ENCODE assay signal across 12 cellular contexts in genomic region chr16:63617990-63618763, GRCh38.
DNase-seq lines count a peak whose midpoint lies in the region; TF ChIP-seq lines count a peak whose summit lies in the region.
"Had no signal": no experiment of that assay in that cellular context is flagged by ENCODE, and none has a peak within 500 bp of the region (broad histone marks: within the 10 kb centered on the region; RNA-seq: fewer than 3 reads in every experiment).

No MANE protein-coding gene starts in this region.

- WGBS in lower leg skin, 2 donors = 59 to 65% methylated on average over 11 of the region's 16 CpGs

- H3K4me1 ChIP-seq in A673 (ENCODE audit: insufficient read depth, low read length, poor library complexity, severe bottlenecking) = no peaks in the 10 kb centered on the region
- H3K4me1 ChIP-seq in vagina = no peaks in the 10 kb centered on the region

- TF ChIP-seq CTCF in A673 (conservative IDR thresholded peaks at IDR 0.05; ENCODE audit: low read depth, low read length) = no peak
- no peak for TF ChIP-seq CTCF in lower leg skin (IDR thresholded peaks at IDR 0.05)
- no peak for TF ChIP-seq CTCF in vagina (IDR thresholded peaks at IDR 0.05)
- no peak for TF ChIP-seq CTCF in chondrocyte (IDR thresholded peaks at IDR 0.05)

- H3K9me3 Mint-ChIP-seq in chondrocyte (ENCODE audit: low read depth) = peaks cover 6% of the 10 kb centered on the region

- H3K4me1 Mint-ChIP-seq in chondrocyte (ENCODE audit: low read depth) = peaks cover 11% of the 10 kb centered on the region

- no peaks in the 10 kb centered on the region for H3K36me3 Mint-ChIP-seq in chondrocyte (ENCODE audit: low read depth)
- H3K36me3 Mint-ChIP-seq: activated naive CD4-positive, alpha-beta T cell treated with anti-CD3 and anti-CD28 coated beads, Interleukin-2, amount 50 U/mL, for 72 hours had no signal

- no peak overlapping the region for H3K27ac Mint-ChIP-seq in chondrocyte (ENCODE audit: unreplicated experiment)
- H3K27ac Mint-ChIP-seq: activated naive CD4-positive, alpha-beta T cell treated with anti-CD3 and anti-CD28 coated beads, Interleukin-2, amount 50 U/mL, for 72 hours had no signal

- POLR2A ChIA-PET in A673 (lab: Charles Lee; ENCODE audit: low non-redundant PET) = no interaction called here

- DNase-seq in A673 (ENCODE audit: low spot score) (peak; percentile 9), NCI-H510A (lab: John Stamatoyannopoulos, UW) (peak; percentile 6), epithelial cell of prostate (ENCODE audit: low read depth, low spot score) (peak; percentile 8), lower leg skin (ENCODE audit: low spot score in 2 of 2) (peak in 1 of 2 donors; percentile 17), activated gamma-delta T cell treated with Interleukin-2 at 50 U/mL for 16 hours (no peak), posterior vena cava (ENCODE audit: low spot score) (no peak), vagina (ENCODE audit: extremely low spot score in 2 of 2) (no peak), chondrocyte (ENCODE audit: low spot score) (no peak)
- DNase-seq: HCEC 1CT, NCI-H446 treated with DMSO at 0.1 percent for 48 hours had no signal

- H3K27me3 ChIP-seq in A673 (replicated peaks; ENCODE audit: insufficient read depth, low read depth, low read length, poor library complexity) (no peaks in the 10 kb centered on the region), vagina (no peaks in the 10 kb centered on the region)
- H3K27me3 ChIP-seq: ovary had no signal

- H3K27ac ChIP-seq in A673 (ENCODE audit: low read depth, low read length, poor library complexity, severe bottlenecking) (no peak overlapping the region), epithelial cell of prostate (no peak overlapping the region), vagina (no peak overlapping the region)
- H3K27ac ChIP-seq: ovary had no signal

- intact Hi-C loops in A673 (cut with micrococcal nuclease; ENCODE audit: unreplicated experiment) (no loop called here), lower leg skin (cut with DNase I; ENCODE audit: low total_unique reads) (no loop called here), posterior vena cava (cut with DNase I) (no loop called here), vagina (cut with DNase I) (no loop called here)

- H3K4me3 Mint-ChIP-seq in chondrocyte (ENCODE audit: unreplicated experiment) = no peak overlapping the region

- no TSS peak for BruUV-seq in A673 (replicated peaks; lab: Mats Ljungman, UMichigan)

- CTCF ChIA-PET in A673 (lab: Charles Lee) = no interaction called here

- H3K4me3 ChIP-seq in A673 (ENCODE audit: low read depth, low read length, poor library complexity, severe bottlenecking) (peak overlapping the region; percentile 32), lower leg skin (ENCODE audit: low read depth, poor library complexity, severe bottlenecking) (peak overlapping the region; percentile 54), vagina (peak overlapping the region in 1 of 2 donors; percentile 40)

- H3K36me3 ChIP-seq in A673 (ENCODE audit: insufficient read depth, low read length, poor library complexity, severe bottlenecking) = no peaks in the 10 kb centered on the region
- no peaks in the 10 kb centered on the region for H3K36me3 ChIP-seq in vagina
- H3K36me3 ChIP-seq: ovary had no signal

- peaks cover 7% of the 10 kb centered on the region for H3K27me3 Mint-ChIP-seq in chondrocyte (ENCODE audit: low read depth)

- H3K9me3 ChIP-seq in A673 (ENCODE audit: low read depth, low read length, poor library complexity, severe bottlenecking) = no peaks in the 10 kb centered on the region
- no peaks in the 10 kb centered on the region for H3K9me3 ChIP-seq in vagina

- TF ChIP-seq POLR2A in lower leg skin (IDR thresholded peaks at IDR 0.05) (no peak), vagina (IDR thresholded peaks at IDR 0.05) (no peak)

Comparison
In these comparisons a context has a peak if more than half of its experiments do, and no peak if none do; other contexts are left out.
1. DNase-seq: peak in A673 (single experiment), NCI-H510A (single experiment) and epithelial cell of prostate (single experiment); none in activated gamma-delta T cell treated with Interleukin-2 at 50 U/mL for 16 hours (single experiment), posterior vena cava (single experiment), vagina (0 of 2) and chondrocyte (single experiment).